17 cellular contexts compared by ENCODE assay signal in the genomic region with DNA sequence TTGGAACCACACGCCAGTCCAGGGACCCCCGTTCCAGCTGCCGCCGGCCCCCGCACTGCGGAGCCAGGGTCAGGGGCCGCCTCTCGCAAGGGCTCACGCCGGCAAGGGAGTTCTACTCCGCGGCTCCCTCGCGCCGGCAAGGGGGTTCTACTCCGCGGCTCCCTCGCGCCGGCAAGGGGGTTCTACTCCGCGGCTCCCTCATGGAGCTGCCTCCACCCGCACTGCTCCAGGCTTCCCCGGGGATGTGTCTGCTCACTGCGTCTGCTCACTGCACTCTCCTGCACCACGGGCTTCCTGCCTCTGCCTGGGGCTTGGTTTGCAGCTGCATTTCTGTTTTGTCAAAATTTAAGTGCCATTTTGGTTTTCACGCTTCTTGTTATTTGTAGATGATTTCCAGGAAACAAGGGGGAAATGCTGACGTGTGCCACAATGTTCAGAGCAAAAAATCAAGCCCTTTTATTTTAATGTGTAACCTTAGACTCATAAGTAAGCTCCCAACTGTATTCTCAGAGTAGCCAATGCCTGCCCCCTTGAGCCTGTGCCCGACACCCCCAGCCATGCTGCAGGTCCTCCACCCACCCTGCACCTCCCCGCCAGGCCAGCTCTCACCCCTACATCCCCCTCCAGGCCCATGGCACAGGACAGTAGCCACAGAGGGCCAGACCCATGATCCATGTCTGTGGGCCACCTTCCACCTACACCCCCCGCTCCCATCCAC.
DNase-seq lines count a peak whose midpoint lies in the region; ATAC-seq, FAIRE-seq and TF ChIP-seq lines count a peak whose summit lies in the region.
"Had no signal": no experiment of that assay in that cellular context is flagged by ENCODE, and none has a peak within 500 bp of the region (broad histone marks: within the 10 kb centered on the region; RNA-seq: fewer than 3 reads in every experiment).

No MANE protein-coding gene starts in this region.

- H3K4me3 Mint-ChIP-seq in activated CD4-positive, alpha-beta T cell treated with anti-CD3 and anti-CD28 coated beads, Interleukin-2, amount 10 ng/mL, durations not matched to agents 24 days and 14 days: peak overlapping the region; percentile 73
- H3K4me3 Mint-ChIP-seq: stimulated activated memory B cell treated with anti-CD40 and anti-IgM and Interleukin-4, amounts not matched to agents 10 μg/mL and 1 μg/mL and 100 μg/mL, for 72 hours had no signal

- 92 to 93% (median 93%) methylated on average over 30 to 31 of the region's 31 CpGs for WGBS in psoas muscle, 3 donors

- H3K36me3 Mint-ChIP-seq in activated CD4-positive, alpha-beta T cell treated with anti-CD3 and anti-CD28 coated beads, Interleukin-2, amount 10 ng/mL, durations not matched to agents 24 days and 14 days (ENCODE audit: low read depth): peaks cover 9% of the 10 kb centered on the region
- peaks cover 0 to 11% of the 10 kb centered on the region in 2 donors for H3K36me3 Mint-ChIP-seq in activated naive CD4-positive, alpha-beta T cell treated with anti-CD3 and anti-CD28 coated beads, Interleukin-2, amount 50 U/mL, for 72 hours

- no peak for TF ChIP-seq POLR2A in GM12892 (IDR thresholded peaks at IDR 0.05; ENCODE audit: low read depth, low read length)

- DNase-seq in activated CD4-positive, alpha-beta T cell treated with anti-CD3 and anti-CD28 coated beads, Interleukin-2, amount 10 ng/mL, durations not matched to agents 24 days and 14 days: peak; percentile 84
- no peak for DNase-seq in activated CD4-positive, alpha-beta T cell treated with anti-CD3 and anti-CD28 coated beads for 1 hour
- DNase-seq in activated naive CD4-positive, alpha-beta T cell treated with anti-CD3 and anti-CD28 coated beads, Interleukin-2, amount 50 U/mL, for 72 hours (ENCODE audit: low spot score in 2 of 2): no peak
- peak; percentile 7 to 43 for DNase-seq in psoas muscle
- DNase-seq in NCI-H2029 treated with DMSO at 0.1 percent for 48 hours (lab: John Stamatoyannopoulos, UW): no peak
- no peak for DNase-seq in NCI-H2171 (lab: John Stamatoyannopoulos, UW)
- DNase-seq in GM12892 (ENCODE audit: insufficient read length): no peak
- DNase-seq: cortex of kidney; left cardiac atrium; NCI-H2029; NCI-H526; stimulated activated CD4-positive, alpha-beta T cell treated with anti-CD3 and anti-CD28 coated beads, Interleukin-2, amount 100 ng/mL, for 48 hours had no signal

- H3K4me1 Mint-ChIP-seq in activated CD4-positive, alpha-beta T cell treated with anti-CD3 and anti-CD28 coated beads, Interleukin-2, amount 10 ng/mL, durations not matched to agents 24 days and 14 days: peaks cover 24% of the 10 kb centered on the region
- H3K4me1 Mint-ChIP-seq: stimulated activated memory B cell treated with anti-CD40 and anti-IgM and Interleukin-4, amounts not matched to agents 10 μg/mL and 1 μg/mL and 100 μg/mL, for 72 hours had no signal

- H3K27me3 ChIP-seq in psoas muscle (ENCODE audit: insufficient read depth in 3 of 3, low read length in 2 of 3): no peaks in the 10 kb centered on the region
- H3K27me3 ChIP-seq: esophagus muscularis mucosa, heart left ventricle, vagina had no signal

- peak; percentile 57 to 78 for ATAC-seq in activated naive CD4-positive, alpha-beta T cell treated with anti-CD3 and anti-CD28 coated beads, Interleukin-2, amount 50 U/mL, for 72 hours
- ATAC-seq in psoas muscle: no peak
- ATAC-seq: stimulated activated memory B cell treated with anti-CD40 and anti-IgM and Interleukin-4, amounts not matched to agents 10 μg/mL and 1 μg/mL and 100 μg/mL, for 72 hours had no signal

- no peak for TF ChIP-seq CTCF in psoas muscle (IDR thresholded peaks at IDR 0.05)

- H3K27me3 Mint-ChIP-seq in activated CD4-positive, alpha-beta T cell treated with anti-CD3 and anti-CD28 coated beads, Interleukin-2, amount 10 ng/mL, durations not matched to agents 24 days and 14 days: no peaks in the 10 kb centered on the region
- H3K27me3 Mint-ChIP-seq: stimulated activated memory B cell treated with anti-CD40 and anti-IgM and Interleukin-4, amounts not matched to agents 10 μg/mL and 1 μg/mL and 100 μg/mL, for 72 hours had no signal

- FAIRE-seq in GM12892 (lab: Jason Lieb, UNC): no peak

- H3K27ac Mint-ChIP-seq in activated CD4-positive, alpha-beta T cell treated with anti-CD3 and anti-CD28 coated beads, Interleukin-2, amount 10 ng/mL, durations not matched to agents 24 days and 14 days: peak overlapping the region; percentile 69
- H3K27ac Mint-ChIP-seq in activated naive CD4-positive, alpha-beta T cell treated with anti-CD3 and anti-CD28 coated beads, Interleukin-2, amount 50 U/mL, for 72 hours: peak overlapping the region; percentile 76 to 90
- H3K27ac Mint-ChIP-seq: stimulated activated memory B cell treated with anti-CD40 and anti-IgM and Interleukin-4, amounts not matched to agents 10 μg/mL and 1 μg/mL and 100 μg/mL, for 72 hours had no signal

- no peaks in the 10 kb centered on the region for H3K9me3 ChIP-seq in KOPT-K1 (ENCODE audit: insufficient read depth, low read length, poor library complexity, severe bottlenecking)
- no peaks in the 10 kb centered on the region for H3K9me3 ChIP-seq in psoas muscle
- H3K9me3 ChIP-seq: esophagus muscularis mucosa, heart left ventricle, vagina had no signal

- intact Hi-C loops in activated CD4-positive, alpha-beta T cell treated with anti-CD3 and anti-CD28 coated beads, Interleukin-2, amount 10 ng/mL, durations not matched to agents 24 days and 14 days (cut with micrococcal nuclease): no loop called here
- intact Hi-C loops in psoas muscle (cut with DNase I): no loop called here

- H3K27ac ChIP-seq in KOPT-K1 (ENCODE audit: low read depth, low read length, poor library complexity, severe bottlenecking) (peak overlapping the region; percentile 80), psoas muscle (no peak overlapping the region)
- H3K27ac ChIP-seq: esophagus muscularis mucosa, vagina had no signal

- no peaks in the 10 kb centered on the region for H3K4me1 ChIP-seq in psoas muscle

- H3K4me3 ChIP-seq in psoas muscle: no peak overlapping the region
- H3K4me3 ChIP-seq: esophagus muscularis mucosa, heart left ventricle, vagina had no signal

- peaks cover 14% of the 10 kb centered on the region for H3K36me3 ChIP-seq in KOPT-K1 (ENCODE audit: insufficient read depth, low read length)
- H3K36me3 ChIP-seq in psoas muscle (ENCODE audit: insufficient read depth in 1 of 2, low read depth in 1 of 2): no peaks in the 10 kb centered on the region
- H3K36me3 ChIP-seq: heart left ventricle, vagina had no signal

- H3K9me3 Mint-ChIP-seq in activated CD4-positive, alpha-beta T cell treated with anti-CD3 and anti-CD28 coated beads, Interleukin-2, amount 10 ng/mL, durations not matched to agents 24 days and 14 days: no peaks in the 10 kb centered on the region
- no peaks in the 10 kb centered on the region for H3K9me3 Mint-ChIP-seq in activated naive CD4-positive, alpha-beta T cell treated with anti-CD3 and anti-CD28 coated beads, Interleukin-2, amount 50 U/mL, for 72 hours
- H3K9me3 Mint-ChIP-seq: stimulated activated memory B cell treated with anti-CD40 and anti-IgM and Interleukin-4, amounts not matched to agents 10 μg/mL and 1 μg/mL and 100 μg/mL, for 72 hours had no signal

Comparison
In these comparisons a context has a peak if more than half of its experiments do, and no peak if none do; other contexts are left out.
1. DNase-seq: peak in activated CD4-positive, alpha-beta T cell treated with anti-CD3 and anti-CD28 coated beads, Interleukin-2, amount 10 ng/mL, durations not matched to agents 24 days and 14 days (single experiment) and psoas muscle (2 of 2); none in activated CD4-positive, alpha-beta T cell treated with anti-CD3 and anti-CD28 coated beads for 1 hour (single experiment), activated naive CD4-positive, alpha-beta T cell treated with anti-CD3 and anti-CD28 coated beads, Interleukin-2, amount 50 U/mL, for 72 hours (0 of 2), NCI-H2029 treated with DMSO at 0.1 percent for 48 hours (single experiment), NCI-H2171 (single experiment) and GM12892 (single experiment).
2. ATAC-seq: peak in activated naive CD4-positive, alpha-beta T cell treated with anti-CD3 and anti-CD28 coated beads, Interleukin-2, amount 50 U/mL, for 72 hours (2 of 2); none in psoas muscle (0 of 4).